In the genomic region with DNA sequence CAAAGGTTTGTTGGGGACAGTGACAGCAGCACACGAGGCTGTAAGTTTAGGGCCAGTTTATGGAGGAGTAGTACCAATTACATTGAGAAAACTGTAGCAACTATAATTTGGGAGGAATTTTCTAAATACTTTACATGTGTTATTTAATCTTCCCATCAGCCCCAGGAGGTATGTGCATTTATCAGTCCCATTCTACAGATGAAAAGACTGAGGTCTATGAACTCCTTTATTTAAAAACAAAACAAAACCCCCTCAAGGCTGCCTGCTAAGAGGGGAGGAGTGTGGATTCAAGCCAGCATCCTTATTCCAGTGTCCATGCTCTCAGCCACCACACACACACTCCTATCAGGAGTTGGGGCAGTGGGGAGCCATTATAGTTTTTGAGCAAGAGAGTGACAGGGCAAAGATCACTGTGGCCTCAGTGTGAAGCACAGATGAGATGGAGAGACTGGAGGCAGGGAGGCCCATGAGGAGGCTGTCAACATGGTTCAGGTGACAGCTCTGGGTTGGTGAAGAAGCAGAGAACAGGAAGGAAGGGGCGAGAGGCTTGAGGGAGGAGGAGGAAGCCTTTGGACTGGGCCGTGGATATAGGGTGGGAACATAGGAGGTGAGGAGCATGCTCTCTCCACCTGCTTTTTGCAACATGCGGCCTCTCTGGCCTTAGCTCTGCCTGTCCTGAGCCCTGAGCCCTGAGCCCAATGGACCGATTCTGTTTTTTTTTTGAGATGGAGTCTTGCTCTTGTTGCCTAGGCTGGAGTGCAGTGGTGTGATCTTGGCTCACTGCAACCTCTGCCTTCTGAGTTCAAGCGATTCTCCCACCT, we compare ENCODE assay signal across 1 cellular context.
TF ChIP-seq lines count a peak whose summit lies in the region.

No MANE protein-coding gene starts in this region.

TF ChIP-seq in liver, 16 proteins besides CTCF, POLR2A, EP300 and RAD21 (continued from another document):
- TF ChIP-seq REST (IDR thresholded peaks at IDR 0.05) (no peak), TAF1 (conservative IDR thresholded peaks at IDR 0.05) (no peak)
TF ChIP-seq in liver: peak in this region for 0.
